8 cellular contexts compared by ENCODE assay signal in genomic region chr1:93907718-93908117, GRCh38. TPM values are rescaled to one million over a fixed set of nuclear protein-coding genes. Genes with fewer than 3 reads are reported as not detected.
A peak's percentile ranks its signal among the peaks of the same experiment; 100 is the strongest.
DNase-seq lines count a peak whose midpoint lies in the region; ATAC-seq and TF ChIP-seq lines count a peak whose summit lies in the region.

No MANE protein-coding gene starts in this region.

- ATAC-seq in activated naive CD8-positive, alpha-beta T cell treated with anti-CD3 and anti-CD28 coated beads, Interleukin-2, amount 50 U/mL, for 24 hours: no peak
- ATAC-seq in left lobe of liver: no peak

- POLR2A ChIA-PET in GM10248 (lab: Yijun Ruan, JAX): no interaction called here

- no peak overlapping the region for H3K27ac Mint-ChIP-seq in activated naive CD8-positive, alpha-beta T cell treated with anti-CD3 and anti-CD28 coated beads, Interleukin-2, amount 50 U/mL, for 24 hours

- H3K4me3 Mint-ChIP-seq in activated naive CD8-positive, alpha-beta T cell treated with anti-CD3 and anti-CD28 coated beads, Interleukin-2, amount 50 U/mL, for 24 hours: peak overlapping the region; percentile 84

- peak; percentile 67 for DNase-seq in EH (ENCODE audit: low read depth)
- peak; percentile 42 for DNase-seq in NCI-H1092 treated with DMSO at 0.1 percent for 48 hours (lab: John Stamatoyannopoulos, UW)
- no peak for DNase-seq in activated naive CD8-positive, alpha-beta T cell treated with anti-CD3 and anti-CD28 coated beads, Interleukin-2, amount 50 U/mL, for 24 hours
- DNase-seq in left lobe of liver (ENCODE audit: low spot score): peak; percentile 63
- DNase-seq in stimulated activated CD4-positive, alpha-beta T cell treated with anti-CD3 and anti-CD28 coated beads, Interleukin-15, amount 100 ng/mL, for 24 hours: no peak
- DNase-seq in GM10248 (ENCODE audit: extremely low spot score): no peak
- no peak for DNase-seq in activated CD8-positive, alpha-beta memory T cell treated with anti-CD3 and anti-CD28 coated beads, Interleukin-2, amount 50 U/mL, for 48 hours
- DNase-seq in stimulated activated CD4-positive, alpha-beta T cell treated with anti-CD3 and anti-CD28 coated beads, Interleukin-4, amount 100 ng/mL, for 4 hours: no peak

- no peaks in the 10 kb centered on the region for H3K27me3 Mint-ChIP-seq in activated naive CD8-positive, alpha-beta T cell treated with anti-CD3 and anti-CD28 coated beads, Interleukin-2, amount 50 U/mL, for 24 hours

- H3K4me1 Mint-ChIP-seq in activated naive CD8-positive, alpha-beta T cell treated with anti-CD3 and anti-CD28 coated beads, Interleukin-2, amount 50 U/mL, for 24 hours: peaks cover 47% of the 10 kb centered on the region

- peaks cover 5% of the 10 kb centered on the region for H3K9me3 Mint-ChIP-seq in activated naive CD8-positive, alpha-beta T cell treated with anti-CD3 and anti-CD28 coated beads, Interleukin-2, amount 50 U/mL, for 24 hours

- TF ChIP-seq CTCF in GM10248 (IDR thresholded peaks at IDR 0.05; ENCODE audit: control extremely low read depth, extremely low read depth, low read depth, missing control alignments): no peak

- H3K36me3 Mint-ChIP-seq in activated naive CD8-positive, alpha-beta T cell treated with anti-CD3 and anti-CD28 coated beads, Interleukin-2, amount 50 U/mL, for 24 hours (ENCODE audit: low read depth): peaks cover 5% of the 10 kb centered on the region

- CTCF ChIA-PET in GM10248 (lab: Yijun Ruan, JAX): interaction anchor here (1.0 kb wide), 1 partner anchor 20 kb away, joined by 4 read pairs; no protein-coding TSS in a partner anchor

RNA-seq across cellular contexts. Expression of gene GCLM, which starts 1.5 kb away (rescaled TPM):
- 27.8 TPM for total RNA-seq in left lobe of liver

RNA-seq across cellular contexts. Expression of gene DNTTIP2, which starts 28.7 kb away (rescaled TPM):
- total RNA-seq in left lobe of liver: 11.8 TPM

Comparison
In these comparisons a context has a peak if more than half of its experiments do, and no peak if none do; other contexts are left out.
1. DNase-seq: peak in EH (single experiment), NCI-H1092 treated with DMSO at 0.1 percent for 48 hours (single experiment) and left lobe of liver (single experiment); none in activated naive CD8-positive, alpha-beta T cell treated with anti-CD3 and anti-CD28 coated beads, Interleukin-2, amount 50 U/mL, for 24 hours (single experiment), stimulated activated CD4-positive, alpha-beta T cell treated with anti-CD3 and anti-CD28 coated beads, Interleukin-15, amount 100 ng/mL, for 24 hours (single experiment), GM10248 (single experiment), activated CD8-positive, alpha-beta memory T cell treated with anti-CD3 and anti-CD28 coated beads, Interleukin-2, amount 50 U/mL, for 48 hours (single experiment) and stimulated activated CD4-positive, alpha-beta T cell treated with anti-CD3 and anti-CD28 coated beads, Interleukin-4, amount 100 ng/mL, for 4 hours (0 of 2).